In genomic region chr4:55765070-55765469, GRCh38 we compare ENCODE assay signal across 2 cellular contexts.
A peak's percentile ranks its signal among the peaks of the same experiment; 100 is the strongest.
TF ChIP-seq lines count a peak whose summit lies in the region.

No MANE protein-coding gene starts in this region.

TF ChIP-seq in HEK293T, 16 proteins besides CTCF, POLR2A, EP300 and RAD21:
- no peak for TF ChIP-seq TARDBP (IDR thresholded peaks at IDR 0.05)
- no peak for TF ChIP-seq FOXM1 (IDR thresholded peaks at IDR 0.05; ENCODE audit: borderline replicate concordance)
- no peak for TF ChIP-seq SUZ12 (IDR thresholded peaks at IDR 0.05)
- peak; percentile 50; the same call in 1 of the 2 replicates for TF ChIP-seq PKNOX1 (IDR thresholded peaks at IDR 0.05)

TF ChIP-seq in K562, 482 proteins besides CTCF, POLR2A, EP300 and RAD21:
- TF ChIP-seq TCF7 (IDR thresholded peaks at IDR 0.05; ENCODE audit: borderline replicate concordance) (no peak), BRCA1 (IDR thresholded peaks at IDR 0.05) (no peak), BRCA1 (CRISPR knock-in tag; IDR thresholded peaks at IDR 0.05) (no peak), ZNF324 (CRISPR knock-in tag; IDR thresholded peaks at IDR 0.05) (no peak), KDM2B (CRISPR knock-in tag; IDR thresholded peaks at IDR 0.05) (no peak), HOMEZ (CRISPR knock-in tag; IDR thresholded peaks at IDR 0.05) (no peak), MAFG (tag; conservative IDR thresholded peaks at IDR 0.05) (no peak), POLR3G (IDR thresholded peaks at IDR 0.05; ENCODE audit: extremely low read depth, insufficient read length, insufficient replicate concordance) (no peak), ZNF232 (CRISPR knock-in tag; IDR thresholded peaks at IDR 0.05) (no peak), ZBTB8A (IDR thresholded peaks at IDR 0.05; ENCODE audit: partially characterized antibody) (no peak), KLF13 (tag; IDR thresholded peaks at IDR 0.05; ENCODE audit: borderline replicate concordance, low read depth) (no peak), NR1H2 (CRISPR knock-in tag; IDR thresholded peaks at IDR 0.05) (no peak), DDX20 (tag; IDR thresholded peaks at IDR 0.05; ENCODE audit: low read depth) (no peak), MTF1 (CRISPR knock-in tag; IDR thresholded peaks at IDR 0.05; ENCODE audit: borderline replicate concordance) (no peak), NCOA1 (IDR thresholded peaks at IDR 0.05; ENCODE audit: low read depth) (no peak), ZNF76 (CRISPR knock-in tag; IDR thresholded peaks at IDR 0.05; ENCODE audit: borderline replicate concordance) (no peak), CREB3L1 (IDR thresholded peaks at IDR 0.05; ENCODE audit: borderline replicate concordance, low read depth) (no peak), DPF2 (IDR thresholded peaks at IDR 0.05) (no peak)
- TF ChIP-seq, protein P1, sequence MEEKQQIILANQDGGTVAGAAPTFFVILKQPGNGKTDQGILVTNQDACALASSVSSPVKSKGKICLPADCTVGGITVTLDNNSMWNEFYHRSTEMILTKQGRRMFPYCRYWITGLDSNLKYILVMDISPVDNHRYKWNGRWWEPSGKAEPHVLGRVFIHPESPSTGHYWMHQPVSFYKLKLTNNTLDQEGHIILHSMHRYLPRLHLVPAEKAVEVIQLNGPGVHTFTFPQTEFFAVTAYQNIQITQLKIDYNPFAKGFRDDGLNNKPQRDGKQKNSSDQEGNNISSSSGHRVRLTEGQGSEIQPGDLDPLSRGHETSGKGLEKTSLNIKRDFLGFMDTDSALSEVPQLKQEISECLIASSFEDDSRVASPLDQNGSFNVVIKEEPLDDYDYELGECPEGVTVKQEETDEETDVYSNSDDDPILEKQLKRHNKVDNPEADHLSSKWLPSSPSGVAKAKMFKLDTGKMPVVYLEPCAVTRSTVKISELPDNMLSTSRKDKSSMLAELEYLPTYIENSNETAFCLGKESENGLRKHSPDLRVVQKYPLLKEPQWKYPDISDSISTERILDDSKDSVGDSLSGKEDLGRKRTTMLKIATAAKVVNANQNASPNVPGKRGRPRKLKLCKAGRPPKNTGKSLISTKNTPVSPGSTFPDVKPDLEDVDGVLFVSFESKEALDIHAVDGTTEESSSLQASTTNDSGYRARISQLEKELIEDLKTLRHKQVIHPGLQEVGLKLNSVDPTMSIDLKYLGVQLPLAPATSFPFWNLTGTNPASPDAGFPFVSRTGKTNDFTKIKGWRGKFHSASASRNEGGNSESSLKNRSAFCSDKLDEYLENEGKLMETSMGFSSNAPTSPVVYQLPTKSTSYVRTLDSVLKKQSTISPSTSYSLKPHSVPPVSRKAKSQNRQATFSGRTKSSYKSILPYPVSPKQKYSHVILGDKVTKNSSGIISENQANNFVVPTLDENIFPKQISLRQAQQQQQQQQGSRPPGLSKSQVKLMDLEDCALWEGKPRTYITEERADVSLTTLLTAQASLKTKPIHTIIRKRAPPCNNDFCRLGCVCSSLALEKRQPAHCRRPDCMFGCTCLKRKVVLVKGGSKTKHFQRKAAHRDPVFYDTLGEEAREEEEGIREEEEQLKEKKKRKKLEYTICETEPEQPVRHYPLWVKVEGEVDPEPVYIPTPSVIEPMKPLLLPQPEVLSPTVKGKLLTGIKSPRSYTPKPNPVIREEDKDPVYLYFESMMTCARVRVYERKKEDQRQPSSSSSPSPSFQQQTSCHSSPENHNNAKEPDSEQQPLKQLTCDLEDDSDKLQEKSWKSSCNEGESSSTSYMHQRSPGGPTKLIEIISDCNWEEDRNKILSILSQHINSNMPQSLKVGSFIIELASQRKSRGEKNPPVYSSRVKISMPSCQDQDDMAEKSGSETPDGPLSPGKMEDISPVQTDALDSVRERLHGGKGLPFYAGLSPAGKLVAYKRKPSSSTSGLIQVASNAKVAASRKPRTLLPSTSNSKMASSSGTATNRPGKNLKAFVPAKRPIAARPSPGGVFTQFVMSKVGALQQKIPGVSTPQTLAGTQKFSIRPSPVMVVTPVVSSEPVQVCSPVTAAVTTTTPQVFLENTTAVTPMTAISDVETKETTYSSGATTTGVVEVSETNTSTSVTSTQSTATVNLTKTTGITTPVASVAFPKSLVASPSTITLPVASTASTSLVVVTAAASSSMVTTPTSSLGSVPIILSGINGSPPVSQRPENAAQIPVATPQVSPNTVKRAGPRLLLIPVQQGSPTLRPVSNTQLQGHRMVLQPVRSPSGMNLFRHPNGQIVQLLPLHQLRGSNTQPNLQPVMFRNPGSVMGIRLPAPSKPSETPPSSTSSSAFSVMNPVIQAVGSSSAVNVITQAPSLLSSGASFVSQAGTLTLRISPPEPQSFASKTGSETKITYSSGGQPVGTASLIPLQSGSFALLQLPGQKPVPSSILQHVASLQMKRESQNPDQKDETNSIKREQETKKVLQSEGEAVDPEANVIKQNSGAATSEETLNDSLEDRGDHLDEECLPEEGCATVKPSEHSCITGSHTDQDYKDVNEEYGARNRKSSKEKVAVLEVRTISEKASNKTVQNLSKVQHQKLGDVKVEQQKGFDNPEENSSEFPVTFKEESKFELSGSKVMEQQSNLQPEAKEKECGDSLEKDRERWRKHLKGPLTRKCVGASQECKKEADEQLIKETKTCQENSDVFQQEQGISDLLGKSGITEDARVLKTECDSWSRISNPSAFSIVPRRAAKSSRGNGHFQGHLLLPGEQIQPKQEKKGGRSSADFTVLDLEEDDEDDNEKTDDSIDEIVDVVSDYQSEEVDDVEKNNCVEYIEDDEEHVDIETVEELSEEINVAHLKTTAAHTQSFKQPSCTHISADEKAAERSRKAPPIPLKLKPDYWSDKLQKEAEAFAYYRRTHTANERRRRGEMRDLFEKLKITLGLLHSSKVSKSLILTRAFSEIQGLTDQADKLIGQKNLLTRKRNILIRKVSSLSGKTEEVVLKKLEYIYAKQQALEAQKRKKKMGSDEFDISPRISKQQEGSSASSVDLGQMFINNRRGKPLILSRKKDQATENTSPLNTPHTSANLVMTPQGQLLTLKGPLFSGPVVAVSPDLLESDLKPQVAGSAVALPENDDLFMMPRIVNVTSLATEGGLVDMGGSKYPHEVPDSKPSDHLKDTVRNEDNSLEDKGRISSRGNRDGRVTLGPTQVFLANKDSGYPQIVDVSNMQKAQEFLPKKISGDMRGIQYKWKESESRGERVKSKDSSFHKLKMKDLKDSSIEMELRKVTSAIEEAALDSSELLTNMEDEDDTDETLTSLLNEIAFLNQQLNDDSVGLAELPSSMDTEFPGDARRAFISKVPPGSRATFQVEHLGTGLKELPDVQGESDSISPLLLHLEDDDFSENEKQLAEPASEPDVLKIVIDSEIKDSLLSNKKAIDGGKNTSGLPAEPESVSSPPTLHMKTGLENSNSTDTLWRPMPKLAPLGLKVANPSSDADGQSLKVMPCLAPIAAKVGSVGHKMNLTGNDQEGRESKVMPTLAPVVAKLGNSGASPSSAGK (IDR thresholded peaks at IDR 0.05): no peak
